Comparison of ENCODE assay signal across 20 cellular contexts in genomic region chr7:122132341-122132740, GRCh38. TPM values are rescaled to one million over a fixed set of nuclear protein-coding genes. Genes with fewer than 3 reads are reported as not detected.
A peak's percentile ranks its signal among the peaks of the same experiment; 100 is the strongest.
DNase-seq lines count a peak whose midpoint lies in the region; ATAC-seq and TF ChIP-seq lines count a peak whose summit lies in the region.
"Had no signal": no experiment of that assay in that cellular context is flagged by ENCODE, and none has a peak within 500 bp of the region (broad histone marks: within the 10 kb centered on the region; RNA-seq: fewer than 3 reads in every experiment).

No MANE protein-coding gene starts in this region.

- peaks cover 17% of the 10 kb centered on the region for H3K4me1 ChIP-seq in foreskin keratinocyte

- H3K4me3 ChIP-seq in HFF-Myc (replicated peaks; ENCODE audit: low read depth, low read length) (no peak overlapping the region), astrocyte of the cerebellum (ENCODE audit: low read depth, low read length) (no peak overlapping the region), dorsolateral prefrontal cortex (no peak overlapping the region)
- H3K4me3 ChIP-seq: heart left ventricle, tibial nerve had no signal

- H3K27ac ChIP-seq in foreskin keratinocyte (no peak overlapping the region), dorsolateral prefrontal cortex (no peak overlapping the region)
- H3K27ac ChIP-seq: heart left ventricle, tibial nerve had no signal

- H3K27me3 ChIP-seq in foreskin keratinocyte (no peaks in the 10 kb centered on the region), dorsolateral prefrontal cortex (no peaks in the 10 kb centered on the region)
- H3K27me3 ChIP-seq: heart left ventricle, tibial nerve had no signal

- intact Hi-C loops in dorsolateral prefrontal cortex (cut with DNase I) = no loop called here

- TF ChIP-seq CTCF in HFF-Myc (IDR thresholded peaks at IDR 0.05; ENCODE audit: low read depth, low read length, missing control alignments) (no peak), astrocyte of the cerebellum (IDR thresholded peaks at IDR 0.05; ENCODE audit: low read depth, low read length, missing control alignments) (no peak), foreskin keratinocyte (conservative IDR thresholded peaks at IDR 0.05) (no peak), dorsolateral prefrontal cortex (IDR thresholded peaks at IDR 0.05 in 54 of 56, conservative IDR thresholded peaks at IDR 0.05 in 2 of 56; ENCODE audit: low read depth in 1 of 56, partially characterized antibody in 56 of 56) (no peak)

- DNase-seq in A172 (ENCODE audit: low spot score) (peak; percentile 43), HFF-Myc (ENCODE audit: extremely low read depth, low read depth) (peak; percentile 9), astrocyte of the cerebellum (ENCODE audit: low read depth) (peak; percentile 34), foreskin keratinocyte (peak; percentile 73 to 86), retina (no peak), dorsolateral prefrontal cortex (no peak), NCI-H1436 treated with DMSO at 0.1 percent for 48 hours (lab: John Stamatoyannopoulos, UW) (no peak)
- DNase-seq: 8988T; CD4-positive, alpha-beta T cell; DMS79; heart left ventricle; islet precursor cell; MM.1S; NCI-H1930; NCI-H510A treated with DMSO at 0.1 percent for 48 hours; SHP77 treated with DMSO at 0.1 percent for 48 hours; stimulated activated CD4-positive, alpha-beta T cell treated with anti-CD3 and anti-CD28 coated beads, Interleukin-15, amount 100 ng/mL, for 24 hours; stimulated activated naive CD4-positive, alpha-beta T cell had no signal

- in situ Hi-C loops in astrocyte of the cerebellum (cut with HindIII; ENCODE audit: low sequenced_read_pairs) = no loop called here

- ATAC-seq in foreskin keratinocyte = peak; percentile 98
- no peak for ATAC-seq in GM21619 (IDR thresholded peaks at IDR 0.05; ENCODE audit: unreplicated experiment)
- ATAC-seq: heart left ventricle had no signal

RNA-seq across cellular contexts. Expression of gene AASS, which starts 11.7 kb away (rescaled TPM):
- total RNA-seq in A172 (2014; rRNA removed; shearing (Covaris generic)) = 18.9 and 22.0 TPM in 2 replicates
- 12.6 and 13.6 TPM in 2 replicates for total RNA-seq in foreskin keratinocyte
- polyA plus RNA-seq in foreskin keratinocyte = 1.7 and 2.4 TPM in 2 replicates
- total RNA-seq in dorsolateral prefrontal cortex = 10 to 100 TPM; 10.5 to 43.3 (median 22.5) TPM

Comparison
In these comparisons a context has a peak if more than half of its experiments do, and no peak if none do; other contexts are left out.
1. DNase-seq: peak in A172 (single experiment), HFF-Myc (single experiment), astrocyte of the cerebellum (single experiment) and foreskin keratinocyte (2 of 2); none in retina (single experiment), dorsolateral prefrontal cortex (0 of 10) and NCI-H1436 treated with DMSO at 0.1 percent for 48 hours (single experiment).